In genomic region chr3:185866555-185866954, GRCh38 we compare ENCODE assay signal across 17 cellular contexts. TPM values are rescaled to one million over a fixed set of nuclear protein-coding genes. Genes with fewer than 3 reads are reported as not detected.
DNase-seq lines count a peak whose midpoint lies in the region; ATAC-seq, FAIRE-seq and TF ChIP-seq lines count a peak whose summit lies in the region.
"Had no signal": no experiment of that assay in that cellular context is flagged by ENCODE, and none has a peak within 500 bp of the region (broad histone marks: within the 10 kb centered on the region; RNA-seq: fewer than 3 reads in every experiment).

No MANE protein-coding gene starts in this region.

- H3K9me3 Mint-ChIP-seq in activated naive CD4-positive, alpha-beta T cell treated with anti-CD3 and anti-CD28 coated beads for 36 hours = no peaks in the 10 kb centered on the region
- H3K9me3 Mint-ChIP-seq: CD8-positive, alpha-beta T cell; H9 had no signal

- H3K4me1 ChIP-seq in Peyer's patch (peaks cover 0 to 6% (median 0%) of the 10 kb centered on the region in 4 donors), keratinocyte (ENCODE audit: control insufficient read depth, extremely low read depth, insufficient read depth, low read length) (no peaks in the 10 kb centered on the region), small intestine (ENCODE audit: control insufficient read depth in 2 of 2, insufficient read depth in 1 of 2, low read depth in 1 of 2, low read length in 1 of 2) (peaks cover 0 to 3% of the 10 kb centered on the region in 2 donors)
- H3K4me1 ChIP-seq: BLaER1 treated with 17β-estradiol and CSF1 and Interleukin-3, amounts not matched to agents 10 nM and 100 nM had no signal

- peak in 1 of 2 donors; percentile 37 for TF ChIP-seq POLR2A in Peyer's patch (IDR thresholded peaks at IDR 0.05)

- H3K9ac ChIP-seq in keratinocyte (ENCODE audit: control insufficient read depth, extremely low read depth, insufficient read depth, low read length) = no peak overlapping the region
- H3K9ac ChIP-seq: BLaER1 treated with 17β-estradiol and CSF1 and Interleukin-3, amounts not matched to agents 10 nM and 100 nM had no signal

- H3K36me3 Mint-ChIP-seq in activated naive CD4-positive, alpha-beta T cell treated with anti-CD3 and anti-CD28 coated beads for 36 hours (ENCODE audit: low read depth) = no peaks in the 10 kb centered on the region
- H3K36me3 Mint-ChIP-seq: CD8-positive, alpha-beta T cell had no signal

- H3K27ac Mint-ChIP-seq in activated naive CD4-positive, alpha-beta T cell treated with anti-CD3 and anti-CD28 coated beads for 36 hours = no peak overlapping the region
- H3K27ac Mint-ChIP-seq: B cell; CD8-positive, alpha-beta T cell had no signal

- no peaks in the 10 kb centered on the region for H3K9me1 ChIP-seq in keratinocyte (ENCODE audit: control insufficient read depth, extremely low read depth, insufficient read depth, low read length)

- 90 to 100% (median 90%) methylated on average over 1 of the region's 1 CpG for WGBS in small intestine, 3 donors

- peak overlapping the region in 3 of 4 donors; percentile 63 to 89 (median 77) for H3K27ac ChIP-seq in Peyer's patch
- H3K27ac ChIP-seq in keratinocyte (ENCODE audit: control insufficient read depth, insufficient read depth, low read length) = no peak overlapping the region
- H3K27ac ChIP-seq in small intestine (ENCODE audit: low read depth in 1 of 2, low read length in 1 of 2) = peak overlapping the region; percentile 4 to 63
- H3K27ac ChIP-seq: BLaER1 treated with 17β-estradiol and CSF1 and Interleukin-3, amounts not matched to agents 10 nM and 100 nM had no signal

- no peaks in the 10 kb centered on the region for H3K9me3 ChIP-seq in Peyer's patch
- H3K9me3 ChIP-seq in keratinocyte (ENCODE audit: control insufficient read depth, low read depth, low read length) = no peaks in the 10 kb centered on the region
- H3K9me3 ChIP-seq in small intestine (ENCODE audit: control insufficient read depth, low read depth) = no peaks in the 10 kb centered on the region

- dilution Hi-C loops in keratinocyte (cut with MboI; ENCODE audit: extremely low pct_ligation_motif_present, low sequenced_read_pairs) = no loop called here

- no peaks in the 10 kb centered on the region for H4K20me1 ChIP-seq in keratinocyte (ENCODE audit: control insufficient read depth, extremely low read depth, insufficient read depth, low read length)
- H4K20me1 ChIP-seq: BLaER1 treated with 17β-estradiol and CSF1 and Interleukin-3, amounts not matched to agents 10 nM and 100 nM had no signal

- ATAC-seq in HG02938 (IDR thresholded peaks at IDR 0.05; ENCODE audit: unreplicated experiment) = no peak
- ATAC-seq: CD8-positive, alpha-beta T cell; GM12878 had no signal

- no peak overlapping the region for H2AFZ ChIP-seq in keratinocyte (ENCODE audit: control insufficient read depth, low read length)

- CTCF ChIA-PET in activated naive CD4-positive, alpha-beta T cell treated with anti-CD3 and anti-CD28 coated beads for 36 hours (lab: Charles Lee) = interaction anchor here (0.8 to 0.9 kb wide), 2 partner anchors 98 to 117 kb away, joined by 3 read pairs; no protein-coding TSS in a partner anchor

- no peak overlapping the region for H3K4me2 ChIP-seq in keratinocyte (ENCODE audit: control insufficient read depth, extremely low read depth, insufficient read depth, low read depth, low read length)
- H3K4me2 ChIP-seq: BLaER1 treated with 17β-estradiol and CSF1 and Interleukin-3, amounts not matched to agents 10 nM and 100 nM had no signal

- H3K4me3 Mint-ChIP-seq in activated naive CD4-positive, alpha-beta T cell treated with anti-CD3 and anti-CD28 coated beads for 36 hours = no peak overlapping the region
- H3K4me3 Mint-ChIP-seq: B cell; CD8-positive, alpha-beta T cell; H9 had no signal

- H3K79me2 ChIP-seq in keratinocyte (ENCODE audit: control insufficient read depth, insufficient read depth, low read length) = no peaks in the 10 kb centered on the region

- FAIRE-seq in bronchial epithelial cell (lab: Jason Lieb, UNC) (peak; percentile 18), keratinocyte (lab: Jason Lieb, UNC) (peak; percentile 51), small intestine (lab: Jason Lieb, UNC) (no peak)
- FAIRE-seq: GM12878, H1, HepG2 had no signal

- intact Hi-C loops in activated naive CD4-positive, alpha-beta T cell treated with anti-CD3 and anti-CD28 coated beads for 36 hours (cut with micrococcal nuclease) = no loop called here

- DNase-seq in Peyer's patch = peak in 2 of 3 donors; percentile 54 to 80
- peak; percentile 25 for DNase-seq in bronchial epithelial cell (ENCODE audit: low read depth)
- no peak for DNase-seq in keratinocyte (ENCODE audit: low read depth, low spot score)
- DNase-seq in small intestine = peak; percentile 85
- no peak for DNase-seq in activated naive CD4-positive, alpha-beta T cell treated with anti-CD3 and anti-CD28 coated beads for 36 hours
- DNase-seq in DMS79 (lab: John Stamatoyannopoulos, UW) = no peak
- DNase-seq: Calu3; CD8-positive, alpha-beta T cell; DND-41; EL; H9 had no signal

- H3K4me3 ChIP-seq in Peyer's patch = peak overlapping the region in 1 of 4 donors; percentile 29
- no peak overlapping the region for H3K4me3 ChIP-seq in bronchial epithelial cell (ENCODE audit: low read depth, low read length)
- no peak overlapping the region for H3K4me3 ChIP-seq in keratinocyte (ENCODE audit: control insufficient read depth in 2 of 3, extremely low read depth in 1 of 3, insufficient read depth in 2 of 3, low read depth in 1 of 3, low read length in 3 of 3)
- no peak overlapping the region for H3K4me3 ChIP-seq in small intestine (ENCODE audit: low read depth in 1 of 2, low read length in 2 of 2)
- H3K4me3 ChIP-seq: BLaER1 treated with 17β-estradiol and CSF1 and Interleukin-3, amounts not matched to agents 10 nM and 100 nM; GM12878 had no signal

- H3K36me3 ChIP-seq in Peyer's patch (no peaks in the 10 kb centered on the region), bronchial epithelial cell (ENCODE audit: control insufficient read depth, insufficient read depth, low read length) (no peaks in the 10 kb centered on the region), keratinocyte (ENCODE audit: control insufficient read depth in 2 of 2, extremely low read depth in 1 of 2, insufficient read depth in 2 of 2, low read length in 2 of 2) (no peaks in the 10 kb centered on the region), small intestine (ENCODE audit: control insufficient read depth in 2 of 2, insufficient read depth in 2 of 2, low read length in 2 of 2) (no peaks in the 10 kb centered on the region)
- H3K36me3 ChIP-seq: BLaER1 treated with 17β-estradiol and CSF1 and Interleukin-3, amounts not matched to agents 10 nM and 100 nM had no signal

- peaks cover 8% of the 10 kb centered on the region for H3K27me3 Mint-ChIP-seq in activated naive CD4-positive, alpha-beta T cell treated with anti-CD3 and anti-CD28 coated beads for 36 hours (ENCODE audit: low read depth)

- H3K27me3 ChIP-seq in Peyer's patch (no peaks in the 10 kb centered on the region), bronchial epithelial cell (ENCODE audit: control insufficient read depth, insufficient read depth, low read length) (no peaks in the 10 kb centered on the region), keratinocyte (ENCODE audit: control insufficient read depth, extremely low read depth, insufficient read depth, low read length) (no peaks in the 10 kb centered on the region), small intestine (ENCODE audit: control insufficient read depth in 2 of 2, insufficient read depth in 2 of 2, low read length in 2 of 2) (no peaks in the 10 kb centered on the region)
- H3K27me3 ChIP-seq: BLaER1 treated with 17β-estradiol and CSF1 and Interleukin-3, amounts not matched to agents 10 nM and 100 nM had no signal

- no peaks in the 10 kb centered on the region for H3K4me1 Mint-ChIP-seq in activated naive CD4-positive, alpha-beta T cell treated with anti-CD3 and anti-CD28 coated beads for 36 hours (ENCODE audit: low read depth)
- H3K4me1 Mint-ChIP-seq: B cell had no signal

- TF ChIP-seq CTCF in Peyer's patch (IDR thresholded peaks at IDR 0.05) = peak in 2 of 6 experiments; percentile 6 to 10
- no peak for TF ChIP-seq CTCF in bronchial epithelial cell (IDR thresholded peaks at IDR 0.05; ENCODE audit: insufficient read depth, low read length, severe bottlenecking)
- no peak for TF ChIP-seq CTCF in keratinocyte (optimal IDR thresholded peaks at IDR 0.05 in 1 of 3, IDR thresholded peaks at IDR 0.05 in 1 of 3, conservative IDR thresholded peaks at IDR 0.05 in 1 of 3; ENCODE audit: extremely low read depth in 1 of 3, insufficient read depth in 2 of 3, low read length in 3 of 3)

RNA-seq across cellular contexts. Expression of gene IGF2BP2, which starts 41.7 kb away (rescaled TPM):
- total RNA-seq in Peyer's patch (100 to 1,000 TPM in 2 of 4 donors, 10 to 100 TPM in 2; 61.9 to 116 (median 99.8) TPM), bronchial epithelial cell (32.6 and 37.1 TPM in 2 replicates)
- polyA plus RNA-seq in keratinocyte (8.2 to 21.2 TPM (median 13.7 TPM) in 3 replicates), small intestine (10 to 100 TPM; 12.1 to 30.2 (median 15.7) TPM)
- polyA plus RNA-seq in keratinocyte (2011; ENCODE audit: low read depth) = 220 TPM
- polyA plus RNA-seq in keratinocyte (2011; cell fraction: cytosol; rRNA removed) = 14.8 and 22.0 TPM in 2 replicates
- 51.5 and 53.8 TPM in 2 replicates for polyA plus RNA-seq in keratinocyte (2011; cell fraction: nucleus; rRNA removed)
- 49.7 and 116 TPM in 2 replicates for polyA plus RNA-seq in keratinocyte (2012; ENCODE audit: low replicate concordance)
- polyA minus RNA-seq in keratinocyte = 11.0 to 80.3 TPM (median 54.5 TPM) in 3 replicates
- 11.5 TPM for polyA minus RNA-seq in keratinocyte (2011; cell fraction: cytosol; rRNA and poly(A)+ RNA removed)
- 37.9 and 101 TPM in 2 replicates for polyA minus RNA-seq in keratinocyte (2011; cell fraction: nucleus; rRNA and poly(A)+ RNA removed)
- total RNA-seq in activated naive CD4-positive, alpha-beta T cell treated with anti-CD3 and anti-CD28 coated beads for 36 hours = under 1 TPM; 0.43 to 0.44 TPM
- total RNA-seq: B cell; CD8-positive, alpha-beta T cell had no signal

Comparison
In these comparisons a context has a peak if more than half of its experiments do, and no peak if none do; other contexts are left out.
1. DNase-seq: peak in Peyer's patch (2 of 3), bronchial epithelial cell (single experiment) and small intestine (single experiment); none in keratinocyte (single experiment), activated naive CD4-positive, alpha-beta T cell treated with anti-CD3 and anti-CD28 coated beads for 36 hours (single experiment) and DMS79 (single experiment).
2. RNA of gene IGF2BP2, which starts 41.7 kb away (total RNA-seq): 61.9 to 116 TPM in Peyer's patch and 32.6 to 37.1 TPM in bronchial epithelial cell; 0.43 to 0.44 TPM in activated naive CD4-positive, alpha-beta T cell treated with anti-CD3 and anti-CD28 coated beads for 36 hours; every median in the first group is over 10 times any median in the second.